In the genomic region with DNA sequence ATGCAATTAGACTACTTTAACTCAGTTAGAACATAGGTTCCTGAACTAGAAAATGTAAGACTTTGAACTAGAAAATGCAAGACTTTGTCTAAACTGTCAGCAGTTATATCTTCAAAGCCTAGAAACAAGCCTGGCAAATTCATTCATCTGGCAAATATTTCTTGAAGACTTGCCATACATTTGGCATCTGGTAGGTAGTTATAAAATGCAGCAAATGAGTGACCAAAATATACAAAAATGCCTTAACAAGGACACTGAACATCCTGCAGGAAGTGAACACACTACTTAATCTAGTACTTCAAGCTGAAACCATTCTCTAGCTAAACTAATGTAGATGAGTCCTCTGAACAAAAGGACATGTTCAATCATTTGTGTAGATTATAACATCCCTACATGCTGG, we compare ENCODE assay signal across 18 cellular contexts.
DNase-seq lines count a peak whose midpoint lies in the region; ATAC-seq, FAIRE-seq and TF ChIP-seq lines count a peak whose summit lies in the region.
"Had no signal": no experiment of that assay in that cellular context is flagged by ENCODE, and none has a peak within 500 bp of the region (broad histone marks: within the 10 kb centered on the region; RNA-seq: fewer than 3 reads in every experiment).

No MANE protein-coding gene starts in this region.

- peaks cover 4 to 37% of the 10 kb centered on the region in 2 donors for H3K36me3 Mint-ChIP-seq in activated T-cell treated with anti-CD3 and anti-CD28 coated beads, Interleukin-2, amount 50 U/mL, for 72 hours (ENCODE audit: insufficient read depth in 2 of 2)

- no peak for DNase-seq in activated T-cell treated with anti-CD3 and anti-CD28 coated beads, Interleukin-2, amount 50 U/mL, for 72 hours
- no peak for DNase-seq in activated T-cell treated with anti-CD3 and anti-CD28 coated beads, Interleukin-2, amount 50 U/mL, for 48 hours
- DNase-seq in GM12891 (ENCODE audit: insufficient read length, low spot score): no peak
- no peak for DNase-seq in substantia nigra (lab: John Stamatoyannopoulos, UW)
- DNase-seq in colonic mucosa: no peak
- DNase-seq in SKM-1 treated with dmso at 0.1 percent for 144 hours (lab: John Stamatoyannopoulos, UW; ENCODE audit: unreplicated experiment): no peak
- no peak for DNase-seq in GM20000 (ENCODE audit: low spot score)
- DNase-seq: AML-193, DMS 273 treated with DMSO at 0.1 percent for 48 hours, KBM-7, NCI-H1417 treated with DMSO at 0.1 percent for 48 hours, NCI-H2029 treated with DMSO at 0.1 percent for 48 hours, NCI-H2171 treated with DMSO at 0.1 percent for 48 hours, NCI-H510A treated with DMSO at 0.1 percent for 48 hours had no signal

- H3K4me3 ChIP-seq in colonic mucosa: no peak overlapping the region
- H3K4me3 ChIP-seq: SJSA1 had no signal

- peak; percentile 20 for FAIRE-seq in GM12891 (lab: Jason Lieb, UNC)
- FAIRE-seq: A204.1 had no signal

- H3K27ac Mint-ChIP-seq in activated T-cell treated with anti-CD3 and anti-CD28 coated beads, Interleukin-2, amount 50 U/mL, for 72 hours: peak overlapping the region; percentile 22
- H3K27ac Mint-ChIP-seq: CD14-positive monocyte had no signal

- H3K4me1 Mint-ChIP-seq in activated T-cell treated with anti-CD3 and anti-CD28 coated beads, Interleukin-2, amount 50 U/mL, for 72 hours (ENCODE audit: low read depth): peaks cover 16% of the 10 kb centered on the region
- H3K4me1 Mint-ChIP-seq: CD14-positive monocyte had no signal

- H3K9me3 Mint-ChIP-seq in activated T-cell treated with anti-CD3 and anti-CD28 coated beads, Interleukin-2, amount 50 U/mL, for 72 hours: peaks cover 0 to 1% of the 10 kb centered on the region in 2 donors

- H3K27me3 Mint-ChIP-seq in activated T-cell treated with anti-CD3 and anti-CD28 coated beads, Interleukin-2, amount 50 U/mL, for 72 hours (ENCODE audit: low read depth): no peaks in the 10 kb centered on the region

- no peaks in the 10 kb centered on the region for H3K27me3 ChIP-seq in colonic mucosa
- H3K27me3 ChIP-seq: SJSA1 had no signal

- TF ChIP-seq CTCF in colonic mucosa (IDR thresholded peaks at IDR 0.05): no peak
- TF ChIP-seq CTCF in GM20000 (IDR thresholded peaks at IDR 0.05; ENCODE audit: extremely low read depth, missing control alignments): no peak

- intact Hi-C loops in colonic mucosa (cut with DNase I): no loop called here

- ATAC-seq in activated T-cell treated with anti-CD3 and anti-CD28 coated beads, Interleukin-2, amount 50 U/mL, for 72 hours (replicated peaks in 1 of 2): no peak

- no peak for TF ChIP-seq POLR2A in GM12891 (IDR thresholded peaks at IDR 0.05; ENCODE audit: low read depth, low read length)

- H3K27ac ChIP-seq in angular gyrus (ENCODE audit: low read depth, low read length): peak overlapping the region; percentile 34
- peak overlapping the region; percentile 32 for H3K27ac ChIP-seq in substantia nigra (ENCODE audit: low read depth, low read length, poor library complexity, severe bottlenecking)
- no peak overlapping the region for H3K27ac ChIP-seq in colonic mucosa
- H3K27ac ChIP-seq: SJSA1 had no signal

- H3K36me3 ChIP-seq in colonic mucosa: no peaks in the 10 kb centered on the region

- H3K4me3 Mint-ChIP-seq in activated T-cell treated with anti-CD3 and anti-CD28 coated beads, Interleukin-2, amount 50 U/mL, for 72 hours: no peak overlapping the region
- H3K4me3 Mint-ChIP-seq: CD14-positive monocyte had no signal

- H3K9ac ChIP-seq in colonic mucosa (ENCODE audit: low read depth in 2 of 2, low read length in 2 of 2): no peak overlapping the region

- H3K9me3 ChIP-seq in colonic mucosa: no peaks in the 10 kb centered on the region
- H3K9me3 ChIP-seq: SJSA1 had no signal

- no peaks in the 10 kb centered on the region for H3K4me1 ChIP-seq in colonic mucosa
- H3K4me1 ChIP-seq: SJSA1 had no signal

TF ChIP-seq in GM12891, 5 proteins besides CTCF, POLR2A, EP300 and RAD21:
- no peak for TF ChIP-seq SPI1 (IDR thresholded peaks at IDR 0.05; ENCODE audit: low read depth, low read length)
- no peak for TF ChIP-seq PAX5 (IDR thresholded peaks at IDR 0.05; ENCODE audit: insufficient read depth, low read length, severe bottlenecking)
- no peak for TF ChIP-seq POU2F2 (IDR thresholded peaks at IDR 0.05; ENCODE audit: low read depth, low read length)
- no peak for TF ChIP-seq POLR2AphosphoS5 (IDR thresholded peaks at IDR 0.05; ENCODE audit: low read depth, low read length)
- TF ChIP-seq TAF1 (IDR thresholded peaks at IDR 0.05; ENCODE audit: low read depth, low read length): no peak
TF ChIP-seq in GM12891: peak in this region for 0.
